In the genomic region with DNA sequence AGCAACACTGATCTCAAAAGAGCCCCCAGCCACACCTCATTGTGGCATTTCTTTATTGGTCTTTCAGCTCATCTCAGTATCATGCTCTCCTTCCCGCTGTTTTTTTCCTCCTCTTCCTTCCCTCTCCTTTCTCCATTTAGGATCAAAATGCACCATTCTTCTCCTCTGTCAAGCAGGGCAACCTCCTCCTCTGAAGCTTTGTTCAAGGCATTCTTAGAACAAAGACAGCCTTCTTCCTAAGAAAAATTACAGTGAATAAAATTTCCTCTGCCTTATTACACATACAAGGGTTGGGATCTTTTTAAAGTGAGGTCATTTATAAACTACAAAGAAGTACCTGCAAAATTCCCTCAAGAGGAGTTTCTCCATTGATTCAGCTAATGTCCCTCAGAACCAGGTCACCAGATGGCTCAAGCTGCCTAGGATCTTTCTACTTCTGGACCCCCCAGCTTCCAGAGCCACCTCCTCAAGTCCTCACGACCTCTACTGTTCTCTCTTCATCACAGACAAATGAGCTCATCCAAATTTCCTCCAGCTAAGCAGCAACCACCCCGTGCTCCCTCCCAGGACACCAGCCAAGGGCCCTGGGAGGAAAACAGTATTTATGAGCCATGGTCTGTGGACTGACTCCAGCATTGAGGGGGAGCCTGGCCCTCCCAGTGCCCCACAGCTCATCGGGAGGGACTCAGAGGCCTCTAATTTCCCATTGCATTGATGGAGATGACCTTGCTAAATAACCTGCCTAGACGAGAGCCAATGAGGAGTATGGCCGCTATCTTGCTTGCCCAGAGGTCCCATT, we compare ENCODE assay signal across 1 cellular context.
TF ChIP-seq lines count a peak whose summit lies in the region.

No MANE protein-coding gene starts in this region.

TF ChIP-seq in WTC11, 78 proteins besides CTCF, POLR2A, EP300 and RAD21 (continued from another document):
- TF ChIP-seq, protein P1, sequence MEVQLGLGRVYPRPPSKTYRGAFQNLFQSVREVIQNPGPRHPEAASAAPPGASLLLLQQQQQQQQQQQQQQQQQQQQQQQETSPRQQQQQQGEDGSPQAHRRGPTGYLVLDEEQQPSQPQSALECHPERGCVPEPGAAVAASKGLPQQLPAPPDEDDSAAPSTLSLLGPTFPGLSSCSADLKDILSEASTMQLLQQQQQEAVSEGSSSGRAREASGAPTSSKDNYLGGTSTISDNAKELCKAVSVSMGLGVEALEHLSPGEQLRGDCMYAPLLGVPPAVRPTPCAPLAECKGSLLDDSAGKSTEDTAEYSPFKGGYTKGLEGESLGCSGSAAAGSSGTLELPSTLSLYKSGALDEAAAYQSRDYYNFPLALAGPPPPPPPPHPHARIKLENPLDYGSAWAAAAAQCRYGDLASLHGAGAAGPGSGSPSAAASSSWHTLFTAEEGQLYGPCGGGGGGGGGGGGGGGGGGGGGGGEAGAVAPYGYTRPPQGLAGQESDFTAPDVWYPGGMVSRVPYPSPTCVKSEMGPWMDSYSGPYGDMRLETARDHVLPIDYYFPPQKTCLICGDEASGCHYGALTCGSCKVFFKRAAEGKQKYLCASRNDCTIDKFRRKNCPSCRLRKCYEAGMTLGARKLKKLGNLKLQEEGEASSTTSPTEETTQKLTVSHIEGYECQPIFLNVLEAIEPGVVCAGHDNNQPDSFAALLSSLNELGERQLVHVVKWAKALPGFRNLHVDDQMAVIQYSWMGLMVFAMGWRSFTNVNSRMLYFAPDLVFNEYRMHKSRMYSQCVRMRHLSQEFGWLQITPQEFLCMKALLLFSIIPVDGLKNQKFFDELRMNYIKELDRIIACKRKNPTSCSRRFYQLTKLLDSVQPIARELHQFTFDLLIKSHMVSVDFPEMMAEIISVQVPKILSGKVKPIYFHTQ (CRISPR knock-in tag; IDR thresholded peaks at IDR 0.05) = no peak
- TF ChIP-seq JUN (CRISPR knock-in tag; IDR thresholded peaks at IDR 0.05) (no peak), ZNF423 (CRISPR knock-in tag; IDR thresholded peaks at IDR 0.05) (no peak), HMGA2 (CRISPR knock-in tag; IDR thresholded peaks at IDR 0.05) (no peak), FOXJ3 (CRISPR knock-in tag; IDR thresholded peaks at IDR 0.05; ENCODE audit: borderline replicate concordance) (no peak), TCF7 (CRISPR knock-in tag; IDR thresholded peaks at IDR 0.05; ENCODE audit: low read depth) (no peak), NR3C1 (CRISPR knock-in tag; conservative IDR thresholded peaks at IDR 0.05; ENCODE audit: low read depth) (no peak)
- TF ChIP-seq, protein P2, sequence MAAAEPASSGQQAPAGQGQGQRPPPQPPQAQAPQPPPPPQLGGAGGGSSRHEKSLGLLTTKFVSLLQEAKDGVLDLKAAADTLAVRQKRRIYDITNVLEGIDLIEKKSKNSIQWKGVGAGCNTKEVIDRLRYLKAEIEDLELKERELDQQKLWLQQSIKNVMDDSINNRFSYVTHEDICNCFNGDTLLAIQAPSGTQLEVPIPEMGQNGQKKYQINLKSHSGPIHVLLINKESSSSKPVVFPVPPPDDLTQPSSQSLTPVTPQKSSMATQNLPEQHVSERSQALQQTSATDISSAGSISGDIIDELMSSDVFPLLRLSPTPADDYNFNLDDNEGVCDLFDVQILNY (CRISPR knock-in tag; IDR thresholded peaks at IDR 0.05) = no peak
- TF ChIP-seq, protein P3, sequence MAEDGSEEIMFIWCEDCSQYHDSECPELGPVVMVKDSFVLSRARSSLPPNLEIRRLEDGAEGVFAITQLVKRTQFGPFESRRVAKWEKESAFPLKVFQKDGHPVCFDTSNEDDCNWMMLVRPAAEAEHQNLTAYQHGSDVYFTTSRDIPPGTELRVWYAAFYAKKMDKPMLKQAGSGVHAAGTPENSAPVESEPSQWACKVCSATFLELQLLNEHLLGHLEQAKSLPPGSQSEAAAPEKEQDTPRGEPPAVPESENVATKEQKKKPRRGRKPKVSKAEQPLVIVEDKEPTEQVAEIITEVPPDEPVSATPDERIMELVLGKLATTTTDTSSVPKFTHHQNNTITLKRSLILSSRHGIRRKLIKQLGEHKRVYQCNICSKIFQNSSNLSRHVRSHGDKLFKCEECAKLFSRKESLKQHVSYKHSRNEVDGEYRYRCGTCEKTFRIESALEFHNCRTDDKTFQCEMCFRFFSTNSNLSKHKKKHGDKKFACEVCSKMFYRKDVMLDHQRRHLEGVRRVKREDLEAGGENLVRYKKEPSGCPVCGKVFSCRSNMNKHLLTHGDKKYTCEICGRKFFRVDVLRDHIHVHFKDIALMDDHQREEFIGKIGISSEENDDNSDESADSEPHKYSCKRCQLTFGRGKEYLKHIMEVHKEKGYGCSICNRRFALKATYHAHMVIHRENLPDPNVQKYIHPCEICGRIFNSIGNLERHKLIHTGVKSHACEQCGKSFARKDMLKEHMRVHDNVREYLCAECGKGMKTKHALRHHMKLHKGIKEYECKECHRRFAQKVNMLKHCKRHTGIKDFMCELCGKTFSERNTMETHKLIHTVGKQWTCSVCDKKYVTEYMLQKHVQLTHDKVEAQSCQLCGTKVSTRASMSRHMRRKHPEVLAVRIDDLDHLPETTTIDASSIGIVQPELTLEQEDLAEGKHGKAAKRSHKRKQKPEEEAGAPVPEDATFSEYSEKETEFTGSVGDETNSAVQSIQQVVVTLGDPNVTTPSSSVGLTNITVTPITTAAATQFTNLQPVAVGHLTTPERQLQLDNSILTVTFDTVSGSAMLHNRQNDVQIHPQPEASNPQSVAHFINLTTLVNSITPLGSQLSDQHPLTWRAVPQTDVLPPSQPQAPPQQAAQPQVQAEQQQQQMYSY (CRISPR knock-in tag; IDR thresholded peaks at IDR 0.05) = no peak
- TF ChIP-seq, protein P4, sequence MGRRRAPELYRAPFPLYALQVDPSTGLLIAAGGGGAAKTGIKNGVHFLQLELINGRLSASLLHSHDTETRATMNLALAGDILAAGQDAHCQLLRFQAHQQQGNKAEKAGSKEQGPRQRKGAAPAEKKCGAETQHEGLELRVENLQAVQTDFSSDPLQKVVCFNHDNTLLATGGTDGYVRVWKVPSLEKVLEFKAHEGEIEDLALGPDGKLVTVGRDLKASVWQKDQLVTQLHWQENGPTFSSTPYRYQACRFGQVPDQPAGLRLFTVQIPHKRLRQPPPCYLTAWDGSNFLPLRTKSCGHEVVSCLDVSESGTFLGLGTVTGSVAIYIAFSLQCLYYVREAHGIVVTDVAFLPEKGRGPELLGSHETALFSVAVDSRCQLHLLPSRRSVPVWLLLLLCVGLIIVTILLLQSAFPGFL (CRISPR knock-in tag; IDR thresholded peaks at IDR 0.05; ENCODE audit: borderline replicate concordance) = no peak
- TF ChIP-seq, protein P5, sequence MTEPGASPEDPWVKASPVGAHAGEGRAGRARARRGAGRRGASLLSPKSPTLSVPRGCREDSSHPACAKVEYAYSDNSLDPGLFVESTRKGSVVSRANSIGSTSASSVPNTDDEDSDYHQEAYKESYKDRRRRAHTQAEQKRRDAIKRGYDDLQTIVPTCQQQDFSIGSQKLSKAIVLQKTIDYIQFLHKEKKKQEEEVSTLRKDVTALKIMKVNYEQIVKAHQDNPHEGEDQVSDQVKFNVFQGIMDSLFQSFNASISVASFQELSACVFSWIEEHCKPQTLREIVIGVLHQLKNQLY (CRISPR knock-in tag; IDR thresholded peaks at IDR 0.05) = no peak
- TF ChIP-seq, protein P6, sequence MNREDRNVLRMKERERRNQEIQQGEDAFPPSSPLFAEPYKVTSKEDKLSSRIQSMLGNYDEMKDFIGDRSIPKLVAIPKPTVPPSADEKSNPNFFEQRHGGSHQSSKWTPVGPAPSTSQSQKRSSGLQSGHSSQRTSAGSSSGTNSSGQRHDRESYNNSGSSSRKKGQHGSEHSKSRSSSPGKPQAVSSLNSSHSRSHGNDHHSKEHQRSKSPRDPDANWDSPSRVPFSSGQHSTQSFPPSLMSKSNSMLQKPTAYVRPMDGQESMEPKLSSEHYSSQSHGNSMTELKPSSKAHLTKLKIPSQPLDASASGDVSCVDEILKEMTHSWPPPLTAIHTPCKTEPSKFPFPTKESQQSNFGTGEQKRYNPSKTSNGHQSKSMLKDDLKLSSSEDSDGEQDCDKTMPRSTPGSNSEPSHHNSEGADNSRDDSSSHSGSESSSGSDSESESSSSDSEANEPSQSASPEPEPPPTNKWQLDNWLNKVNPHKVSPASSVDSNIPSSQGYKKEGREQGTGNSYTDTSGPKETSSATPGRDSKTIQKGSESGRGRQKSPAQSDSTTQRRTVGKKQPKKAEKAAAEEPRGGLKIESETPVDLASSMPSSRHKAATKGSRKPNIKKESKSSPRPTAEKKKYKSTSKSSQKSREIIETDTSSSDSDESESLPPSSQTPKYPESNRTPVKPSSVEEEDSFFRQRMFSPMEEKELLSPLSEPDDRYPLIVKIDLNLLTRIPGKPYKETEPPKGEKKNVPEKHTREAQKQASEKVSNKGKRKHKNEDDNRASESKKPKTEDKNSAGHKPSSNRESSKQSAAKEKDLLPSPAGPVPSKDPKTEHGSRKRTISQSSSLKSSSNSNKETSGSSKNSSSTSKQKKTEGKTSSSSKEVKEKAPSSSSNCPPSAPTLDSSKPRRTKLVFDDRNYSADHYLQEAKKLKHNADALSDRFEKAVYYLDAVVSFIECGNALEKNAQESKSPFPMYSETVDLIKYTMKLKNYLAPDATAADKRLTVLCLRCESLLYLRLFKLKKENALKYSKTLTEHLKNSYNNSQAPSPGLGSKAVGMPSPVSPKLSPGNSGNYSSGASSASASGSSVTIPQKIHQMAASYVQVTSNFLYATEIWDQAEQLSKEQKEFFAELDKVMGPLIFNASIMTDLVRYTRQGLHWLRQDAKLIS (CRISPR knock-in tag; IDR thresholded peaks at IDR 0.05; ENCODE audit: borderline replicate concordance) = no peak
